ENCODE assay signal across 17 cellular contexts in the genomic region with DNA sequence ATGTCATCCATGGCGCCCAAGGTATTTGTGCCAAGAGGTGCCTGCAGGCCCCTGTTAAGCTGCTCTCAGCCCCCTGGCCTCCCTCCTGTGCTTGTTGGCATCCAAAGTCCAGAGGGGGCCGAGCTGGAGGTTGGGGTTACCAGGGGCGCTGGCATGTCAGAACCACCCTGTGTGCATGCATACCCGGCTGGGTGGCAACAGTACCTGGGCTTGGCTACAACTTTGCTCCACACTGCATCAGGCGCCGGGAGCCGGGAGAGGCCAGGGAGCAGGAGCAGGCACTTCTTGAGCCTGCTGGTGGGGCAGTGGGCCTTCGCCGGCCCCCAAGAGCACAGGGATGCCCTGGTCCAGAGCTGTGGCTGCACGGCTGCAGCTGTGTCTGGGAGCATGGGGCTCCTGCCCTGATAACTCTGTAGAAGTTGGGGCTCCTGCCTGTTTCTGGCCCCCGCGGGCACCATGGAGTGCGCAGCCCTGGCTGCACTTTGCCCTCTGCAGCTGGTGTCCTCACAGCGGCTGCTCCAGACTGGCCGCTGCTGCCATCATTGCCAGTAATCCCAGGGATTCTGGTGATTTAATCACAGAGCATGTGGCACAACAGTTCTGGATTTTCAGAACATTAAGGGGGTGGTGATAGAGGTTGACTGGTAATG.
DNase-seq lines count a peak whose midpoint lies in the region; ATAC-seq and TF ChIP-seq lines count a peak whose summit lies in the region.
"Had no signal": no experiment of that assay in that cellular context is flagged by ENCODE, and none has a peak within 500 bp of the region (broad histone marks: within the 10 kb centered on the region; RNA-seq: fewer than 3 reads in every experiment).

No MANE protein-coding gene starts in this region.

- H2AFZ ChIP-seq in osteoblast (ENCODE audit: low read length) = no peak overlapping the region

- no peaks in the 10 kb centered on the region for H3K9me3 Mint-ChIP-seq in activated T-cell treated with anti-CD3 and anti-CD28 coated beads, Interleukin-2, amount 50 U/mL, for 4 hours
- no peaks in the 10 kb centered on the region for H3K9me3 Mint-ChIP-seq in naive thymus-derived CD8-positive, alpha-beta T cell
- H3K9me3 Mint-ChIP-seq: CD4-positive, alpha-beta memory T cell had no signal

- TF ChIP-seq CTCF in gastroesophageal sphincter (IDR thresholded peaks at IDR 0.05) = no peak
- no peak for TF ChIP-seq CTCF in stomach (IDR thresholded peaks at IDR 0.05)
- TF ChIP-seq CTCF in osteoblast (IDR thresholded peaks at IDR 0.05; ENCODE audit: extremely low read depth, low read depth, low read length) = no peak

- H3K27ac ChIP-seq in gastroesophageal sphincter (peak overlapping the region; percentile 3 to 79 (median 77)), stomach (peak overlapping the region in 3 of 5 donors; percentile 17 to 61 (median 26)), osteoblast (ENCODE audit: low read depth, low read length) (no peak overlapping the region)

- DNase-seq in LHCN-M2 (ENCODE audit: low read depth) (peak; percentile 53), stomach (no peak), osteoblast (ENCODE audit: insufficient read length, low spot score, missing footprints) (no peak)
- no peak for DNase-seq in activated T-cell treated with anti-CD3 and anti-CD28 coated beads, Interleukin-2, amount 50 U/mL, for 4 hours
- DNase-seq in naive thymus-derived CD8-positive, alpha-beta T cell = no peak
- DNase-seq: CD4-positive, alpha-beta memory T cell; GOT3; KBM-7; NCI-H1092; NCI-H1694; NCI-H446 treated with DMSO at 0.1 percent for 48 hours; NCI-H774; SIG-M5 had no signal

- TF ChIP-seq EP300 in gastroesophageal sphincter (IDR thresholded peaks at IDR 0.05) = no peak
- no peak for TF ChIP-seq EP300 in stomach (IDR thresholded peaks at IDR 0.05)

- no CpG with 5 or more reads among the region's 15 CpGs for WGBS in gastroesophageal sphincter (ENCODE audit: low coverage in 1 of 2), 2 donors
- WGBS in stomach, 5 donors = 86 to 96% (median 93%) methylated on average over 10 to 15 of the region's 15 CpGs

- no peaks in the 10 kb centered on the region for H3K27me3 Mint-ChIP-seq in activated T-cell treated with anti-CD3 and anti-CD28 coated beads, Interleukin-2, amount 50 U/mL, for 4 hours (ENCODE audit: low read depth)
- H3K27me3 Mint-ChIP-seq in naive thymus-derived CD8-positive, alpha-beta T cell = no peaks in the 10 kb centered on the region
- H3K27me3 Mint-ChIP-seq: CD4-positive, alpha-beta memory T cell had no signal

- H3K4me3 ChIP-seq in gastroesophageal sphincter (no peak overlapping the region), stomach (no peak overlapping the region), osteoblast (ENCODE audit: insufficient read depth, low read length) (no peak overlapping the region)

- H3K9me3 ChIP-seq in gastroesophageal sphincter (no peaks in the 10 kb centered on the region), stomach (no peaks in the 10 kb centered on the region), osteoblast (ENCODE audit: low read depth, low read length) (no peaks in the 10 kb centered on the region)

- no peak overlapping the region for H3K4me2 ChIP-seq in osteoblast (ENCODE audit: insufficient read depth, low read length)

- H3K79me2 ChIP-seq in osteoblast (ENCODE audit: insufficient read depth, low read length) = peaks cover 4% of the 10 kb centered on the region

- H3K4me3 Mint-ChIP-seq in activated T-cell treated with anti-CD3 and anti-CD28 coated beads, Interleukin-2, amount 50 U/mL, for 4 hours = no peak overlapping the region
- no peak overlapping the region for H3K4me3 Mint-ChIP-seq in naive thymus-derived CD8-positive, alpha-beta T cell
- H3K4me3 Mint-ChIP-seq: B cell; CD4-positive, alpha-beta memory T cell had no signal

- H4K20me1 ChIP-seq in osteoblast (ENCODE audit: insufficient read depth, low read length) = no peaks in the 10 kb centered on the region

- H3K27ac Mint-ChIP-seq in naive thymus-derived CD8-positive, alpha-beta T cell = no peak overlapping the region
- H3K27ac Mint-ChIP-seq: B cell had no signal

- peaks cover 3% of the 10 kb centered on the region for H3K4me1 Mint-ChIP-seq in activated T-cell treated with anti-CD3 and anti-CD28 coated beads, Interleukin-2, amount 50 U/mL, for 4 hours (ENCODE audit: low read depth)
- no peaks in the 10 kb centered on the region for H3K4me1 Mint-ChIP-seq in naive thymus-derived CD8-positive, alpha-beta T cell
- H3K4me1 Mint-ChIP-seq: B cell had no signal

- no peaks in the 10 kb centered on the region for H3K36me3 Mint-ChIP-seq in activated T-cell treated with anti-CD3 and anti-CD28 coated beads, Interleukin-2, amount 50 U/mL, for 4 hours (ENCODE audit: insufficient read depth)
- H3K36me3 Mint-ChIP-seq in naive thymus-derived CD8-positive, alpha-beta T cell = peaks cover 0 to 2% (median 0%) of the 10 kb centered on the region in 3 donors

- intact Hi-C loops in stomach (cut with DNase I; ENCODE audit: low total_unique reads) = no loop called here

- no peak for TF ChIP-seq POLR2A in gastroesophageal sphincter (IDR thresholded peaks at IDR 0.05)
- TF ChIP-seq POLR2A in stomach (IDR thresholded peaks at IDR 0.05) = no peak

- H3K27me3 ChIP-seq in gastroesophageal sphincter (no peaks in the 10 kb centered on the region), stomach (no peaks in the 10 kb centered on the region), osteoblast (ENCODE audit: insufficient read depth, low read length) (no peaks in the 10 kb centered on the region)

- H3K4me1 ChIP-seq in gastroesophageal sphincter = peaks cover 40 to 98% (median 44%) of the 10 kb centered on the region in 3 donors
- H3K4me1 ChIP-seq in stomach = peaks cover 12 to 66% (median 44%) of the 10 kb centered on the region in 4 donors
- H3K4me1 ChIP-seq in osteoblast (ENCODE audit: insufficient read depth, low read length) = peaks cover 23% of the 10 kb centered on the region

- H3K36me3 ChIP-seq in gastroesophageal sphincter (peaks cover 0 to 42% of the 10 kb centered on the region in 2 donors), stomach (peaks cover 3 to 25% (median 19%) of the 10 kb centered on the region in 4 donors), osteoblast (ENCODE audit: insufficient read depth, low read length) (peaks cover 10% of the 10 kb centered on the region)

- peak; percentile 56 for ATAC-seq in SK-N-SH treated with all-trans-retinoic acid at 6 μM for 48 hours
- ATAC-seq in gastroesophageal sphincter = no peak
- no peak for ATAC-seq in HG02970 (IDR thresholded peaks at IDR 0.05; ENCODE audit: low FRiP score, unreplicated experiment)
- no peak for ATAC-seq in activated T-cell treated with anti-CD3 and anti-CD28 coated beads, Interleukin-2, amount 50 U/mL, for 4 hours
- no peak for ATAC-seq in naive thymus-derived CD8-positive, alpha-beta T cell

- POLR2A ChIA-PET in naive thymus-derived CD8-positive, alpha-beta T cell (lab: Charles Lee) = no interaction called here

TF ChIP-seq in SK-N-SH treated with all-trans-retinoic acid at 6 μM for 48 hours, 23 proteins besides CTCF, POLR2A, EP300 and RAD21:
- peak; percentile 17; the same call in 1 of the 2 replicates for TF ChIP-seq ZNF8 (CRISPR knock-in tag; IDR thresholded peaks at IDR 0.05)
- TF ChIP-seq ARNTL (CRISPR knock-in tag; IDR thresholded peaks at IDR 0.05; ENCODE audit: borderline replicate concordance, low read depth) = no peak
- TF ChIP-seq, protein P1, sequence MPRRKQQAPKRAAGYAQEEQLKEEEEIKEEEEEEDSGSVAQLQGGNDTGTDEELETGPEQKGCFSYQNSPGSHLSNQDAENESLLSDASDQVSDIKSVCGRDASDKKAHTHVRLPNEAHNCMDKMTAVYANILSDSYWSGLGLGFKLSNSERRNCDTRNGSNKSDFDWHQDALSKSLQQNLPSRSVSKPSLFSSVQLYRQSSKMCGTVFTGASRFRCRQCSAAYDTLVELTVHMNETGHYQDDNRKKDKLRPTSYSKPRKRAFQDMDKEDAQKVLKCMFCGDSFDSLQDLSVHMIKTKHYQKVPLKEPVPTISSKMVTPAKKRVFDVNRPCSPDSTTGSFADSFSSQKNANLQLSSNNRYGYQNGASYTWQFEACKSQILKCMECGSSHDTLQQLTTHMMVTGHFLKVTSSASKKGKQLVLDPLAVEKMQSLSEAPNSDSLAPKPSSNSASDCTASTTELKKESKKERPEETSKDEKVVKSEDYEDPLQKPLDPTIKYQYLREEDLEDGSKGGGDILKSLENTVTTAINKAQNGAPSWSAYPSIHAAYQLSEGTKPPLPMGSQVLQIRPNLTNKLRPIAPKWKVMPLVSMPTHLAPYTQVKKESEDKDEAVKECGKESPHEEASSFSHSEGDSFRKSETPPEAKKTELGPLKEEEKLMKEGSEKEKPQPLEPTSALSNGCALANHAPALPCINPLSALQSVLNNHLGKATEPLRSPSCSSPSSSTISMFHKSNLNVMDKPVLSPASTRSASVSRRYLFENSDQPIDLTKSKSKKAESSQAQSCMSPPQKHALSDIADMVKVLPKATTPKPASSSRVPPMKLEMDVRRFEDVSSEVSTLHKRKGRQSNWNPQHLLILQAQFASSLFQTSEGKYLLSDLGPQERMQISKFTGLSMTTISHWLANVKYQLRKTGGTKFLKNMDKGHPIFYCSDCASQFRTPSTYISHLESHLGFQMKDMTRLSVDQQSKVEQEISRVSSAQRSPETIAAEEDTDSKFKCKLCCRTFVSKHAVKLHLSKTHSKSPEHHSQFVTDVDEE (CRISPR knock-in tag; IDR thresholded peaks at IDR 0.05) = peak; percentile 87
- TF ChIP-seq ISL1 (CRISPR knock-in tag; IDR thresholded peaks at IDR 0.05) = no peak
- TF ChIP-seq ZFP3 (CRISPR knock-in tag; IDR thresholded peaks at IDR 0.05) = peak; percentile 78; the same call in 1 of the 2 replicates
- TF ChIP-seq TCF4 (CRISPR knock-in tag; IDR thresholded peaks at IDR 0.05; ENCODE audit: borderline replicate concordance) = peak; percentile 96
